Comparison of ENCODE assay signal across 24 cellular contexts in genomic region chr3:14829811-14830210, GRCh38. TPM values are rescaled to one million over a fixed set of nuclear protein-coding genes. Genes with fewer than 3 reads are reported as not detected.
A peak's percentile ranks its signal among the peaks of the same experiment; 100 is the strongest.
DNase-seq lines count a peak whose midpoint lies in the region; ATAC-seq, FAIRE-seq and TF ChIP-seq lines count a peak whose summit lies in the region.
"Had no signal": no experiment of that assay in that cellular context is flagged by ENCODE, and none has a peak within 500 bp of the region (broad histone marks: within the 10 kb centered on the region; RNA-seq: fewer than 3 reads in every experiment).

No MANE protein-coding gene starts in this region.

- no peak overlapping the region for H3K4me3 ChIP-seq in breast epithelium
- H3K4me3 ChIP-seq in mesendoderm (ENCODE audit: low read length) = no peak overlapping the region

- no peak for FAIRE-seq in GM12892 (lab: Jason Lieb, UNC)

- in situ Hi-C loops in T47D (cut with HindIII; ENCODE audit: low pct_unique_long_range_greater_than_20kb, low sequenced_read_pairs) = no loop called here

- TF ChIP-seq POLR2A in breast epithelium (IDR thresholded peaks at IDR 0.05) (no peak), GM12892 (IDR thresholded peaks at IDR 0.05; ENCODE audit: low read depth, low read length) (no peak)

- no peak overlapping the region for H3K9ac ChIP-seq in mesendoderm (ENCODE audit: low read length)

- no peak for TF ChIP-seq CTCF in breast epithelium (IDR thresholded peaks at IDR 0.05)

- no CpG with 5 or more reads among the region's 5 CpGs for WGBS in mesendoderm (ENCODE audit: extremely low coverage, insufficient coverage, low lambda C conversion rate)

- H4K5ac ChIP-seq in mesendoderm (ENCODE audit: low read length) = no peak overlapping the region

- DNase-seq in T47D (ENCODE audit: low read depth in 1 of 2, low spot score in 1 of 2) (peak; percentile 75 to 79), breast epithelium (ENCODE audit: low spot score in 2 of 2) (no peak), amniotic epithelial cell (ENCODE audit: low read depth) (peak; percentile 8), mesendoderm (peak; percentile 71), GM12892 (ENCODE audit: insufficient read length) (no peak), GDM1 (lab: John Stamatoyannopoulos, UW) (no peak), Right ventricle myocardium inferior (ENCODE audit: missing footprints) (no peak)
- DNase-seq: AML-193; C1 segment of cervical spinal cord; CD8-positive, alpha-beta T cell; DND-41; H9; KBM-7; NCI-H1092 treated with DMSO at 0.1 percent for 48 hours; NCI-H1436 treated with DMSO at 0.1 percent for 48 hours; NCI-H1930; NCI-H226; NCI-H524; NCI-H82 had no signal

- H3K56ac ChIP-seq in mesendoderm (ENCODE audit: low read length) = no peak overlapping the region

- H3K4me1 ChIP-seq in breast epithelium = no peaks in the 10 kb centered on the region
- peaks cover 15% of the 10 kb centered on the region for H3K4me1 ChIP-seq in mesendoderm (ENCODE audit: control insufficient read depth, low read depth, low read length)

- H3K23ac ChIP-seq in mesendoderm (ENCODE audit: low read length) = no peak overlapping the region

- H3K79me2 ChIP-seq in mesendoderm (ENCODE audit: control insufficient read depth, insufficient read depth, low read length) = no peaks in the 10 kb centered on the region

- H3K36me3 ChIP-seq in breast epithelium (no peaks in the 10 kb centered on the region), mesendoderm (ENCODE audit: control insufficient read depth, insufficient read depth, low read length) (no peaks in the 10 kb centered on the region)

- H3K4ac ChIP-seq in mesendoderm (ENCODE audit: low read depth, low read length) = no peak overlapping the region

- no peak for ATAC-seq in GM18858 (IDR thresholded peaks at IDR 0.05; ENCODE audit: unreplicated experiment)
- no peak for ATAC-seq in Right ventricle myocardium inferior
- ATAC-seq: CD8-positive, alpha-beta T cell; Panc1 had no signal

- intact Hi-C loops in breast epithelium (cut with DNase I; ENCODE audit: low total_unique reads) = no loop called here
- intact Hi-C loops in Right ventricle myocardium inferior (cut with DNase I) = no loop called here

- no peak overlapping the region for H3K18ac ChIP-seq in mesendoderm (ENCODE audit: low read length)

- no peak overlapping the region for H2BK120ac ChIP-seq in mesendoderm (ENCODE audit: low read depth, low read length)

- H3K4me2 ChIP-seq in mesendoderm (ENCODE audit: low read length) = no peak overlapping the region

- H3K27me3 ChIP-seq in breast epithelium (no peaks in the 10 kb centered on the region), mesendoderm (ENCODE audit: insufficient read depth, low read length, poor library complexity) (no peaks in the 10 kb centered on the region)

- no peak overlapping the region for H2BK15ac ChIP-seq in mesendoderm (replicated peaks; ENCODE audit: low read depth)

- H2BK5ac ChIP-seq in mesendoderm (ENCODE audit: low read length) = no peak overlapping the region

- no peaks in the 10 kb centered on the region for H3K79me1 ChIP-seq in mesendoderm (ENCODE audit: low read length)

- H2AK5ac ChIP-seq in mesendoderm (ENCODE audit: low read length) = no peak overlapping the region

- H3K27ac ChIP-seq in breast epithelium (no peak overlapping the region), mesendoderm (ENCODE audit: low read depth, low read length) (no peak overlapping the region)
- H3K27ac ChIP-seq: 22Rv1 had no signal

- no peak overlapping the region for H4K8ac ChIP-seq in mesendoderm (ENCODE audit: low read depth, low read length)

- no peaks in the 10 kb centered on the region for H3K9me3 ChIP-seq in breast epithelium

RNA-seq across cellular contexts. Expression of gene FGD5, which starts 11.0 kb away (rescaled TPM):
- total RNA-seq in breast epithelium (10 to 100 TPM in 2 of 3 donors, 1 to 10 TPM in 1; 7.3 to 28.2 (median 18.7) TPM), Right ventricle myocardium inferior (16.5 TPM)
- polyA plus RNA-seq in mesendoderm (2013, experiment 1 of 2) = 7.1 TPM
- 7.9 TPM for polyA plus RNA-seq in mesendoderm (2013, experiment 2 of 2)
- polyA plus RNA-seq in GM12892 (2012; ENCODE audit: missing spikeins) = 0.06 TPM
- total RNA-seq: CD8-positive, alpha-beta T cell; HT1080 had no signal
- polyA plus RNA-seq: AG04450 had no signal

Comparison
In these comparisons a context has a peak if more than half of its experiments do, and no peak if none do; other contexts are left out.
1. DNase-seq: peak in T47D (2 of 2), amniotic epithelial cell (single experiment) and mesendoderm (single experiment); none in breast epithelium (0 of 2), GM12892 (single experiment), GDM1 (single experiment) and Right ventricle myocardium inferior (single experiment).